ENCODE assay signal across 8 cellular contexts in the genomic region with DNA sequence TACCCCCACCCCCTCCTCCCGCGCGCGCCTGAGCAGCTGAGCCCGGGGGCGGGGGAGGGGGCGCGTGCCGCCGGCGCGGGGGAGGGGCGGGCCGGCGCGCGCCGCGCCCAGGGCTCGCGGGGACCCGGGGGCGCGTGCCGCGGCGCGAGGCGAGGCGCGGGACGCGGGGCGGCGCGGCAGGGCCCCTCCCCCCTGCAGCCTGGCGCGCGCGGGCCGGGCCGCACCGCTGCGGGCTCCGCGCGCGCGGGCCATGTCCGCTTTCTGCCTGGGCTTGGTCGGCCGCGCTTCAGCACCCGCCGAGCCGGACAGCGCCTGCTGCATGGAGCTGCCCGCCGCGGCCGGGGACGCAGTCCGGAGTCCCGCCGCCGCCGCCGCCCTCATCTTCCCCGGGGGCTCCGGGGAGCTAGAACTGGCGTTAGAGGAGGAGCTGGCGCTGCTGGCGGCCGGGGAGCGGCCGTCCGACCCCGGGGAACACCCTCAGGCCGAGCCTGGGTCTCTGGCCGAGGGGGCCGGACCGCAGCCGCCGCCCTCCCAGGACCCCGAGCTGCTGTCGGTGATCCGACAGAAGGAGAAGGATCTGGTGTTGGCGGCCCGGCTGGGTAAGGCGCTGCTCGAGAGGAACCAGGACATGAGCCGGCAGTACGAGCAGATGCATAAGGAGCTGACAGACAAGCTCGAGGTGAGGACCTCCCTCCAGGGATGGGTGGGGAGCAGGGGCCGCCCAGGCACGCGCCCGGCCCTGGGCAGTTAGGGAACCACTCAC. TPM values are rescaled to one million over a fixed set of nuclear protein-coding genes. Genes with fewer than 3 reads are reported as not detected.
DNase-seq lines count a peak whose midpoint lies in the region; ATAC-seq and TF ChIP-seq lines count a peak whose summit lies in the region.

No MANE protein-coding gene starts in this region.

- 0% methylated on average over 1 of the region's 98 CpGs; no CpG with 5 or more reads in 1 of the 2 donors for WGBS in gastroesophageal sphincter (ENCODE audit: low coverage in 1 of 2), 2 donors

- no peak for TF ChIP-seq POLR2A in gastroesophageal sphincter (IDR thresholded peaks at IDR 0.05)

- H3K27me3 ChIP-seq in RWPE2 (ENCODE audit: insufficient read depth, poor library complexity, severe bottlenecking) (no peaks in the 10 kb centered on the region), gastroesophageal sphincter (peaks cover 58% of the 10 kb centered on the region), neutrophil (peaks cover 99% of the 10 kb centered on the region), thoracic aorta (replicated peaks; ENCODE audit: insufficient read depth) (no peaks in the 10 kb centered on the region)

- H3K27ac Mint-ChIP-seq in activated naive CD4-positive, alpha-beta T cell treated with anti-CD3 and anti-CD28 coated beads for 36 hours = peak overlapping the region; percentile 75

- intact Hi-C loops in activated naive CD4-positive, alpha-beta T cell treated with anti-CD3 and anti-CD28 coated beads for 36 hours (cut with micrococcal nuclease) = loop anchor here (1.0 to 5.0 kb wide), 5 partner anchors 127 to 1043 kb away; partner anchors contain the start of genes PXN, RAB35, RNU4-1 and RNU4-2

- no peak for TF ChIP-seq CTCF in AG09309 (IDR thresholded peaks at IDR 0.05; ENCODE audit: control insufficient read depth, insufficient read depth, low read depth, low read length, missing control alignments)
- no peak for TF ChIP-seq CTCF in RWPE2 (IDR thresholded peaks at IDR 0.05; ENCODE audit: poor library complexity, severe bottlenecking)
- no peak for TF ChIP-seq CTCF in gastroesophageal sphincter (IDR thresholded peaks at IDR 0.05)
- no peak for TF ChIP-seq CTCF in neutrophil (IDR thresholded peaks at IDR 0.05)
- no peak for TF ChIP-seq CTCF in thoracic aorta (IDR thresholded peaks at IDR 0.05)

- H3K36me3 ChIP-seq in RWPE2 (ENCODE audit: low read depth) (no peaks in the 10 kb centered on the region), gastroesophageal sphincter (no peaks in the 10 kb centered on the region), neutrophil (no peaks in the 10 kb centered on the region), thoracic aorta (no peaks in the 10 kb centered on the region)

- H3K9me3 Mint-ChIP-seq in activated naive CD4-positive, alpha-beta T cell treated with anti-CD3 and anti-CD28 coated beads for 36 hours = no peaks in the 10 kb centered on the region

- H3K9me3 ChIP-seq in RWPE2 (ENCODE audit: severe bottlenecking) (no peaks in the 10 kb centered on the region), gastroesophageal sphincter (no peaks in the 10 kb centered on the region), neutrophil (no peaks in the 10 kb centered on the region), thoracic aorta (no peaks in the 10 kb centered on the region)

- peak overlapping the region; percentile 51 for H3K4me3 ChIP-seq in AG09309 (ENCODE audit: control insufficient read depth, low read depth, low read length)
- H3K4me3 ChIP-seq in RWPE2 (ENCODE audit: severe bottlenecking) = peak overlapping the region; percentile 66
- peak overlapping the region; percentile 20 to 64 for H3K4me3 ChIP-seq in gastroesophageal sphincter
- H3K4me3 ChIP-seq in neutrophil (ENCODE audit: low read depth in 1 of 2, low read length in 1 of 2) = peak overlapping the region; percentile 63 to 67
- H3K4me3 ChIP-seq in thoracic aorta = peak overlapping the region; percentile 67

- peaks cover 41% of the 10 kb centered on the region for H3K36me3 Mint-ChIP-seq in activated naive CD4-positive, alpha-beta T cell treated with anti-CD3 and anti-CD28 coated beads for 36 hours (ENCODE audit: low read depth)

- no peak for TF ChIP-seq EP300 in gastroesophageal sphincter (IDR thresholded peaks at IDR 0.05)

- peak; percentile 4 for DNase-seq in AG09309 (ENCODE audit: low read depth)
- DNase-seq in RWPE2 (ENCODE audit: low spot score) = peak; percentile 78
- DNase-seq in activated naive CD4-positive, alpha-beta T cell treated with anti-CD3 and anti-CD28 coated beads for 36 hours = peak; percentile 82
- DNase-seq in thoracic aorta (ENCODE audit: low spot score) = peak; percentile 21

- peaks cover 4% of the 10 kb centered on the region for H3K4me1 ChIP-seq in RWPE2 (ENCODE audit: insufficient read depth, poor library complexity, severe bottlenecking)
- H3K4me1 ChIP-seq in gastroesophageal sphincter = peaks cover 2 to 21% (median 7%) of the 10 kb centered on the region in 3 donors
- H3K4me1 ChIP-seq in neutrophil (ENCODE audit: control insufficient read depth in 1 of 2, insufficient read depth in 1 of 2, low read depth in 1 of 2, low read length in 1 of 2) = peaks cover 10 to 14% of the 10 kb centered on the region in 2 experiments
- H3K4me1 ChIP-seq in thoracic aorta (ENCODE audit: control insufficient read depth in 1 of 2, low read depth in 2 of 2) = peaks cover 8 to 13% of the 10 kb centered on the region in 2 donors

- H3K4me3 Mint-ChIP-seq in activated naive CD4-positive, alpha-beta T cell treated with anti-CD3 and anti-CD28 coated beads for 36 hours = peak overlapping the region; percentile 91

- H3K4me1 Mint-ChIP-seq in activated naive CD4-positive, alpha-beta T cell treated with anti-CD3 and anti-CD28 coated beads for 36 hours (ENCODE audit: low read depth) = peaks cover 53% of the 10 kb centered on the region

- CTCF ChIA-PET in activated naive CD4-positive, alpha-beta T cell treated with anti-CD3 and anti-CD28 coated beads for 36 hours (lab: Charles Lee) = interaction anchor here (0.7 to 2.9 kb wide), 11 partner anchors 10 to 97 kb away, joined by 3 to 15 read pairs (median 3); no protein-coding TSS in a partner anchor

- ATAC-seq in GM18868 (IDR thresholded peaks at IDR 0.05; ENCODE audit: unreplicated experiment) (peak; percentile 31), HG03175 (IDR thresholded peaks at IDR 0.05; ENCODE audit: unreplicated experiment) (peak; percentile 48), RWPE2 (ENCODE audit: low read depth) (peak; percentile 59), gastroesophageal sphincter (peak; percentile 91), thoracic aorta (ENCODE audit: insufficient number of reproducible peaks, low FRiP score, low read depth) (no peak)

- no peaks in the 10 kb centered on the region for H3K27me3 Mint-ChIP-seq in activated naive CD4-positive, alpha-beta T cell treated with anti-CD3 and anti-CD28 coated beads for 36 hours (ENCODE audit: low read depth)

- H3K27ac ChIP-seq in RWPE2 (ENCODE audit: poor library complexity, severe bottlenecking) = peak overlapping the region; percentile 54
- H3K27ac ChIP-seq in gastroesophageal sphincter = peak overlapping the region in 1 of 4 donors; percentile 58
- H3K27ac ChIP-seq in neutrophil = no peak overlapping the region
- no peak overlapping the region for H3K27ac ChIP-seq in thoracic aorta

RNA-seq across cellular contexts. Expression of gene BICDL1, which starts 0.8 kb away (rescaled TPM):
- 100 to 1,000 TPM; 128 to 133 TPM for total RNA-seq in activated naive CD4-positive, alpha-beta T cell treated with anti-CD3 and anti-CD28 coated beads for 36 hours
- 10 to 100 TPM in 1 of 4 donors, 1 to 10 TPM in 1, under 1 TPM in 2; 0.47 to 13.9 (median 1.2) TPM for total RNA-seq in gastroesophageal sphincter
- total RNA-seq in thoracic aorta = 1 to 10 TPM in 1 of 2 donors, under 1 TPM in 1; 0.68 to 4.4 TPM

Comparison
In these comparisons a context has a peak if more than half of its experiments do, and no peak if none do; other contexts are left out.
1. DNase-seq: peak in every context shown above with its lines; median percentile 82 in activated naive CD4-positive, alpha-beta T cell treated with anti-CD3 and anti-CD28 coated beads for 36 hours; 78 in RWPE2; 21 in thoracic aorta; 4 in AG09309.
2. RNA of gene BICDL1, which starts 0.8 kb away (total RNA-seq): 128 to 133 TPM in activated naive CD4-positive, alpha-beta T cell treated with anti-CD3 and anti-CD28 coated beads for 36 hours; 0.68 to 4.4 TPM in thoracic aorta and 0.47 to 13.9 TPM in gastroesophageal sphincter; every median in the first group is over 4 times any median in the second.
3. Peak in every context shown above with its lines, with median percentiles within 50 percentile points of each other: H3K4me3 ChIP-seq.